ENCODE assay signal across 24 cellular contexts in the genomic region with DNA sequence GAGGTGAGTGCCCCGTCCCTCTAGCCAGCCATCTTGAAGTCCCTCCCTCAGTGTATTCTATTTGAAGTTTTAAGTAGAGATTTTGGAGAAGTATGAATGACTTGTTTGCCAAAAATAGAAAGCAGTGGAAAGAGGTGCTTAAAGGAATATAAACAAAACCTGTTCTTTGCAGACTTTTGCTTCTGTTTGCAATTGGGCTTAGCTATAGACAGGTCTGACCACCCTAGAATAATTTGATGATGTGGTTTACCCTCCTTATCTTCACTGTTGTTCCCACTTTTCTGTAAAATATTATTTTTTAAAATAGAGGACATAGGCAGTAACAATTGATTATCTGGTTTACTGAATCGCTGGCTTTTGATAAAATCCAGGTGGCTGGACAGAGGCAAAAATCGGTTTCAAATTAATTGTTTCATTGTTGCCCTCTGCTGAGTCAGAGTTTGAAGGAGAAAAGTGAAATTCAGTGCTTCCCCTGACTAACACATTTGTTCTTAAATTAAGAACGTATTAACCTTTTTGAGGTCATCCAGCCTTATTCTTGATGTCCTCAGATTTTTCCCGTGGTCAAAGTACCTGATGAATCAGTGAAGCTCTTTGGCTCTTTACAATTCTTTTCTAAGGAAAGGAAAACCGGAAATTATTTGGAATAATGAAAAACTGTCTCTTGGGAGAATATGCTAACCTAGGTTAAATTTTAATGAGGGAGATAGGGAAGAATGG. TPM values are rescaled to one million over a fixed set of nuclear protein-coding genes. Genes with fewer than 3 reads are reported as not detected.
"Had no signal": no experiment of that assay in that cellular context is flagged by ENCODE, and none has a peak within 500 bp of the region (broad histone marks: within the 10 kb centered on the region; RNA-seq: fewer than 3 reads in every experiment).

No MANE protein-coding gene starts in this region.

- H3K9ac ChIP-seq: neural progenitor cell had no signal

- FAIRE-seq: colon, keratinocyte had no signal

- ATAC-seq: activated T-cell treated with anti-CD3 and anti-CD28 coated beads, Interleukin-2, amount 50 U/mL, for 4 hours; naive thymus-derived CD8-positive, alpha-beta T cell had no signal

- H3K27me3 ChIP-seq: adrenal gland, ascending aorta, breast epithelium, neural progenitor cell, upper lobe of left lung had no signal

- H3K36me3 Mint-ChIP-seq: neural progenitor cell had no signal

- H3K27ac ChIP-seq: adrenal gland, ascending aorta, breast epithelium, epithelial cell of prostate, heart right ventricle, neural progenitor cell, spleen, VCaP had no signal

- H3K4me1 ChIP-seq: breast epithelium, neural progenitor cell had no signal

- H3K4me2 ChIP-seq: neural progenitor cell had no signal

- DNase-seq: activated CD4-positive, CD25-positive, alpha-beta regulatory T cell treated with anti-CD3 and anti-CD28 coated beads, Interleukin-2, amount 50 U/mL, for 72 hours; activated naive CD4-positive, alpha-beta T cell; activated T-cell treated with anti-CD3 and anti-CD28 coated beads, Interleukin-2, amount 50 U/mL, for 4 hours; adrenal gland; endodermal cell; heart right ventricle; naive thymus-derived CD8-positive, alpha-beta T cell; spleen; stimulated activated CD4-positive, alpha-beta T cell treated with anti-CD3 and anti-CD28 coated beads, Interleukin-4, amount 100 ng/mL, for 1 hour; stimulated activated naive CD4-positive, alpha-beta T cell treated with Interleukin-2 at 50 U/mL for 16 hours; upper lobe of left lung had no signal

- H3K36me3 ChIP-seq: breast epithelium, neural progenitor cell, spleen had no signal

- H3K4me3 ChIP-seq: adrenal gland, ascending aorta, breast epithelium, heart right ventricle, lung, neural progenitor cell, spleen, upper lobe of left lung had no signal

- H3K4me3 Mint-ChIP-seq: activated naive CD8-positive, alpha-beta T cell; activated T-cell treated with anti-CD3 and anti-CD28 coated beads, Interleukin-2, amount 50 U/mL, for 4 hours; central memory CD8-positive, alpha-beta T cell; endodermal cell; mesothelial cell of epicardium; naive thymus-derived CD8-positive, alpha-beta T cell; neural progenitor cell had no signal

- H3K4me1 Mint-ChIP-seq: central memory CD8-positive, alpha-beta T cell; naive thymus-derived CD8-positive, alpha-beta T cell had no signal

- H3K27ac Mint-ChIP-seq: activated naive CD8-positive, alpha-beta T cell; activated T-helper 2 cell treated with anti-CD3 and anti-CD28 coated beads, Interferon-gamma antibody, Interleukin-2, Interleukin-4, amounts not matched to agents 10 μg/mL and 5 μg/mL and 100 μg/mL, durations not matched to agents 14 hours and 24 hours and 36 hours; endodermal cell; mesothelial cell of epicardium; naive thymus-derived CD8-positive, alpha-beta T cell; neural progenitor cell had no signal

- H2AFZ ChIP-seq: neural progenitor cell had no signal

RNA-seq across cellular contexts. Expression of gene OSMR, which starts 21.4 kb away (rescaled TPM):
- total RNA-seq: naive thymus-derived CD8-positive, alpha-beta T cell; T-helper 2 cell treated with Interferon-gamma antibody and Interleukin-4, amounts not matched to agents 100 ng/mL and 5 ng/mL, for 36 hours had no signal
